22 cellular contexts compared by ENCODE assay signal in genomic region chr3:126345641-126346460, GRCh38. TPM values are rescaled to one million over a fixed set of nuclear protein-coding genes. Genes with fewer than 3 reads are reported as not detected.
DNase-seq lines count a peak whose midpoint lies in the region; ATAC-seq and TF ChIP-seq lines count a peak whose summit lies in the region.
"Had no signal": no experiment of that assay in that cellular context is flagged by ENCODE, and none has a peak within 500 bp of the region (broad histone marks: within the 10 kb centered on the region; RNA-seq: fewer than 3 reads in every experiment).

No MANE protein-coding gene starts in this region.

- H3K27me3 Mint-ChIP-seq in activated T-cell treated with anti-CD3 and anti-CD28 coated beads, Interleukin-2, amount 50 U/mL, for 72 hours (ENCODE audit: low read depth) = no peaks in the 10 kb centered on the region
- H3K27me3 Mint-ChIP-seq: activated naive CD8-positive, alpha-beta T cell; type B pancreatic cell had no signal

- H3K27ac Mint-ChIP-seq in activated T-cell treated with anti-CD3 and anti-CD28 coated beads, Interleukin-2, amount 50 U/mL, for 72 hours = no peak overlapping the region
- H3K27ac Mint-ChIP-seq: activated naive CD8-positive, alpha-beta T cell; CD4-positive, alpha-beta memory T cell; type B pancreatic cell had no signal

- no peaks in the 10 kb centered on the region for H3K4me1 Mint-ChIP-seq in activated T-cell treated with anti-CD3 and anti-CD28 coated beads, Interleukin-2, amount 50 U/mL, for 72 hours (ENCODE audit: low read depth)
- H3K4me1 Mint-ChIP-seq: CD4-positive, alpha-beta memory T cell had no signal

- no peak for TF ChIP-seq CTCF in mucosa of descending colon (IDR thresholded peaks at IDR 0.05)

- peak; percentile 5 for DNase-seq in activated T-cell treated with anti-CD3 and anti-CD28 coated beads, Interleukin-2, amount 50 U/mL, for 1 hour
- DNase-seq in activated T-cell treated with anti-CD3 and anti-CD28 coated beads, Interleukin-2, amount 50 U/mL, for 72 hours = no peak
- DNase-seq in RPMI8226 = peak; percentile 70
- peak in 2 of 3 donors; percentile 12 to 36 for DNase-seq in mucosa of descending colon
- no peak for DNase-seq in substantia nigra (lab: John Stamatoyannopoulos, UW)
- DNase-seq in cortex of kidney (lab: John Stamatoyannopoulos, UW) = no peak
- no peak for DNase-seq in stimulated activated CD4-positive, alpha-beta T cell treated with anti-CD3 and anti-CD28 coated beads, Interleukin-4, amount 100 ng/mL, for 1 hour
- DNase-seq: ACHN; CD4-positive, alpha-beta memory T cell; effector memory CD4-positive, alpha-beta T cell; NCI-H2081; NCI-H526; retina; stimulated activated CD4-positive, alpha-beta T cell treated with anti-CD3 and anti-CD28 coated beads, Interleukin-2, amount 100 ng/mL, for 48 hours had no signal

- intact Hi-C loops in mucosa of descending colon (cut with DNase I, micrococcal nuclease) = no loop called here

- H3K36me3 Mint-ChIP-seq in activated T-cell treated with anti-CD3 and anti-CD28 coated beads, Interleukin-2, amount 50 U/mL, for 72 hours (ENCODE audit: insufficient read depth in 2 of 2) = no peaks in the 10 kb centered on the region
- H3K36me3 Mint-ChIP-seq: activated naive CD8-positive, alpha-beta T cell; CD4-positive, alpha-beta memory T cell; naive thymus-derived CD4-positive, alpha-beta T cell; type B pancreatic cell had no signal

- no peaks in the 10 kb centered on the region for H3K36me3 ChIP-seq in mucosa of descending colon (ENCODE audit: low read depth)
- H3K36me3 ChIP-seq: breast epithelium had no signal

- H3K4me3 ChIP-seq in mucosa of descending colon = no peak overlapping the region
- H3K4me3 ChIP-seq: breast epithelium, lung had no signal

- H3K9me3 Mint-ChIP-seq in activated T-cell treated with anti-CD3 and anti-CD28 coated beads, Interleukin-2, amount 50 U/mL, for 72 hours = no peaks in the 10 kb centered on the region
- H3K9me3 Mint-ChIP-seq: CD4-positive, alpha-beta memory T cell; naive thymus-derived CD4-positive, alpha-beta T cell; type B pancreatic cell had no signal

- peak overlapping the region; percentile 21 for H3K27ac ChIP-seq in substantia nigra (ENCODE audit: low read depth, low read length, poor library complexity, severe bottlenecking)
- H3K27ac ChIP-seq: breast epithelium had no signal

- H3K9me3 ChIP-seq in mucosa of descending colon = no peaks in the 10 kb centered on the region
- H3K9me3 ChIP-seq: breast epithelium had no signal

- ATAC-seq in activated T-cell treated with anti-CD3 and anti-CD28 coated beads, Interleukin-2, amount 50 U/mL, for 72 hours (replicated peaks in 1 of 2) = no peak
- ATAC-seq in mucosa of descending colon = peak; percentile 5
- no peak for ATAC-seq in SK-N-SH treated with all-trans-retinoic acid at 6 μM for 48 hours
- ATAC-seq: naive thymus-derived CD4-positive, alpha-beta T cell had no signal

- H3K4me1 ChIP-seq in mucosa of descending colon (ENCODE audit: low read depth) = no peaks in the 10 kb centered on the region
- H3K4me1 ChIP-seq: breast epithelium had no signal

- no peak overlapping the region for H3K4me3 Mint-ChIP-seq in activated T-cell treated with anti-CD3 and anti-CD28 coated beads, Interleukin-2, amount 50 U/mL, for 72 hours
- H3K4me3 Mint-ChIP-seq: activated naive CD8-positive, alpha-beta T cell; CD4-positive, alpha-beta memory T cell; naive thymus-derived CD4-positive, alpha-beta T cell; type B pancreatic cell had no signal

TF ChIP-seq in SK-N-SH treated with all-trans-retinoic acid at 6 μM for 48 hours, 23 proteins besides CTCF, POLR2A, EP300 and RAD21:
- TF ChIP-seq TSHZ2 (CRISPR knock-in tag; IDR thresholded peaks at IDR 0.05) = no peak
- TF ChIP-seq BACH2 (CRISPR knock-in tag; IDR thresholded peaks at IDR 0.05; ENCODE audit: borderline replicate concordance) = no peak
- no peak for TF ChIP-seq TOX (CRISPR knock-in tag; IDR thresholded peaks at IDR 0.05; ENCODE audit: borderline replicate concordance)
- no peak for TF ChIP-seq RARB (CRISPR knock-in tag; IDR thresholded peaks at IDR 0.05)
- TF ChIP-seq CSDC2 (CRISPR knock-in tag; IDR thresholded peaks at IDR 0.05) = no peak
- no peak for TF ChIP-seq TCF4 (CRISPR knock-in tag; IDR thresholded peaks at IDR 0.05; ENCODE audit: borderline replicate concordance)
- TF ChIP-seq CSRNP3 (CRISPR knock-in tag; IDR thresholded peaks at IDR 0.05) = no peak
- TF ChIP-seq ARNTL (CRISPR knock-in tag; IDR thresholded peaks at IDR 0.05; ENCODE audit: borderline replicate concordance, low read depth) = no peak
- no peak for TF ChIP-seq ZNF70 (CRISPR knock-in tag; IDR thresholded peaks at IDR 0.05)
- TF ChIP-seq GLIS3 (CRISPR knock-in tag; IDR thresholded peaks at IDR 0.05) = no peak
- no peak for TF ChIP-seq SNAI2 (CRISPR knock-in tag; IDR thresholded peaks at IDR 0.05)
- TF ChIP-seq PATZ1 (CRISPR knock-in tag; IDR thresholded peaks at IDR 0.05; ENCODE audit: borderline replicate concordance) = no peak
- TF ChIP-seq ZNF8 (CRISPR knock-in tag; IDR thresholded peaks at IDR 0.05) = no peak
- TF ChIP-seq OSR1 (CRISPR knock-in tag; IDR thresholded peaks at IDR 0.05) = no peak
- TF ChIP-seq ISL1 (CRISPR knock-in tag; IDR thresholded peaks at IDR 0.05) = no peak
TF ChIP-seq in SK-N-SH treated with all-trans-retinoic acid at 6 μM for 48 hours: peak in this region for 0.

RNA-seq across cellular contexts. Expression of gene KLF15, which starts 11.4 kb away (rescaled TPM):
- 1 to 10 TPM in 1 of 2 donors, under 1 TPM in 1; 0.44 to 1.0 TPM for total RNA-seq in activated T-cell treated with anti-CD3 and anti-CD28 coated beads, Interleukin-2, amount 50 U/mL, for 72 hours
- 10 to 100 TPM in 1 of 3 donors, 1 to 10 TPM in 2; 1.3 to 21.9 (median 2.0) TPM for total RNA-seq in mucosa of descending colon

RNA-seq across cellular contexts. Expression of gene CFAP100, which starts 48.9 kb away (rescaled TPM):
- not detected for total RNA-seq in activated T-cell treated with anti-CD3 and anti-CD28 coated beads, Interleukin-2, amount 50 U/mL, for 72 hours
- not detected for total RNA-seq in mucosa of descending colon
- total RNA-seq: breast epithelium; CD4-positive, alpha-beta memory T cell; H1; MCF 10A; naive thymus-derived CD4-positive, alpha-beta T cell had no signal

Comparison
In these comparisons a context has a peak if more than half of its experiments do, and no peak if none do; other contexts are left out.
1. DNase-seq: peak in activated T-cell treated with anti-CD3 and anti-CD28 coated beads, Interleukin-2, amount 50 U/mL, for 1 hour (single experiment), RPMI8226 (single experiment) and mucosa of descending colon (2 of 3); none in activated T-cell treated with anti-CD3 and anti-CD28 coated beads, Interleukin-2, amount 50 U/mL, for 72 hours (0 of 2), substantia nigra (0 of 49), cortex of kidney (single experiment) and stimulated activated CD4-positive, alpha-beta T cell treated with anti-CD3 and anti-CD28 coated beads, Interleukin-4, amount 100 ng/mL, for 1 hour (single experiment).